In genomic region chr3:49021813-49022720, GRCh38 we compare ENCODE assay signal across 8 cellular contexts. TPM values are rescaled to one million over a fixed set of nuclear protein-coding genes. Genes with fewer than 3 reads are reported as not detected.
DNase-seq lines count a peak whose midpoint lies in the region; ATAC-seq and TF ChIP-seq lines count a peak whose summit lies in the region.

Gene NDUFAF3, plus strand, starts transcription at chr3:49022121. Its CDS starts 24 bp downstream, at chr3:49022145.

- intact Hi-C loops in sciatic nerve (cut with DNase I): no loop called here

- H3K4me3 ChIP-seq in astrocyte of the cerebellum (ENCODE audit: low read depth, low read length): peak within 1 kb of the TSS; percentile 88

- TF ChIP-seq CTCF in astrocyte of the cerebellum (IDR thresholded peaks at IDR 0.05; ENCODE audit: low read depth, low read length, missing control alignments): peak; percentile 87

- peak; percentile 44 for ATAC-seq in HG02938 (IDR thresholded peaks at IDR 0.05; ENCODE audit: unreplicated experiment)
- peak; percentile 86 for ATAC-seq in sciatic nerve

- in situ Hi-C loops in astrocyte of the cerebellum (cut with HindIII; ENCODE audit: low sequenced_read_pairs): no loop called here

- DNase-seq in NCI-H1436 (lab: John Stamatoyannopoulos, UW) (peak; percentile 81), NCI-H1436 treated with DMSO at 0.1 percent for 48 hours (lab: John Stamatoyannopoulos, UW) (no peak), NCI-H1930 (lab: John Stamatoyannopoulos, UW) (peak; percentile 85 to 90), T-helper 9 cell (peak; percentile 92), astrocyte of the cerebellum (ENCODE audit: low read depth) (peak; percentile 81), hippocampal formation (lab: John Stamatoyannopoulos, UW) (peak; percentile 76 to 80), sciatic nerve (ENCODE audit: low spot score) (peak; percentile 95)

RNA-seq across cellular contexts. Expression of gene NDUFAF3, which starts in this region (rescaled TPM):
- 75.1 TPM for total RNA-seq in sciatic nerve
